Comparison of ENCODE assay signal across 8 cellular contexts in the genomic region with DNA sequence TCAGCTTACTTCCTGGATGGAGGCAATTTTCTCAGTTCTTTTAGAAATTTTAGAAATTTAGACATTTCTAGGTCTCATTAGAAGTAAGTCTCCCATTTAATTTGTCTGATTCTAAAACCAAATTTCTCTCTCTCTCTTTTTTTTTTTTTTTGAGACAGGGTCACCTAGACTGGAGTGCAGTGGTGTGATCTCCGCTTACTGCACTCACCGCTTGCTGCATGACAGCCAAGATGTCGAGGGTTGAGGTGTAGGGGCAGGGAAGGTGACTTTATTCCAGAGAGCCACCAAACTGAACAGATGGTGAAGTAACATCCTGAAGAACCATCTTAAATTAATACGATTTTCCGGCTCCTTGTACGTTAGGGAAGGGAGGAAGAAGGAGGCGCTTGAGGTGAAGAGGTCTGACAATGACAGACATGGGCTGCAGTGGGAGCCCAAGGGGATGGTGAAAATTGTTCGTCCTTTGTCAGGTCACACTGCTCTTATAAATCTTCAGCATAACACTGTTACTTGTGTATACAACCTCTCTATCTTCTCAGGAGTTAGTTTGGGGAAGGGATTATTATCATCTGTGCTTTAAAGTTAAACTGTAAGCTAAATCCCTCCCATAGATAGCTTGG. TPM values are rescaled to one million over a fixed set of nuclear protein-coding genes. Genes with fewer than 3 reads are reported as not detected.
DNase-seq lines count a peak whose midpoint lies in the region; TF ChIP-seq lines count a peak whose summit lies in the region.
"Not testable (repeated sequence)": the region's sequence is repeated elsewhere in the genome, so short reads cannot be mapped to it uniquely, and the experiment has no call there.

No MANE protein-coding gene starts in this region.

- not testable (repeated sequence) for H3K4me1 ChIP-seq in Karpas-422 (ENCODE audit: low read length)

- H3K36me3 ChIP-seq in Karpas-422 (ENCODE audit: insufficient read depth, low read length) = not testable (repeated sequence)

- not testable (repeated sequence) for H3K4me1 Mint-ChIP-seq in endothelial cell (ENCODE audit: unreplicated experiment)

- not testable (repeated sequence) for H3K4me3 Mint-ChIP-seq in endothelial cell (ENCODE audit: unreplicated experiment)

- H3K27ac Mint-ChIP-seq in endothelial cell (ENCODE audit: unreplicated experiment) = not testable (repeated sequence)

- not testable (repeated sequence) for H3K36me3 Mint-ChIP-seq in endothelial cell (ENCODE audit: low read depth, unreplicated experiment)

- H3K27me3 Mint-ChIP-seq in endothelial cell (ENCODE audit: unreplicated experiment) = not testable (repeated sequence)

- H3K9me3 Mint-ChIP-seq in endothelial cell (ENCODE audit: unreplicated experiment) = not testable (repeated sequence)

- H3K4me3 ChIP-seq in Karpas-422 (ENCODE audit: low read length) = not testable (repeated sequence)

- H3K79me2 ChIP-seq in Karpas-422 (ENCODE audit: low read length) = not testable (repeated sequence)

- H3K27ac ChIP-seq in Karpas-422 (ENCODE audit: low read length) = not testable (repeated sequence)

- H3K9me3 ChIP-seq in Karpas-422 (ENCODE audit: low read length) = not testable (repeated sequence)

- DNase-seq in DMS79 treated with DMSO at 0.1 percent for 48 hours (lab: John Stamatoyannopoulos, UW) = peak; percentile 68
- DNase-seq in Karpas-422 = peak; percentile 63
- peak; percentile 95 to 98 for DNase-seq in NCI-H524 (lab: John Stamatoyannopoulos, UW)
- DNase-seq in T follicular helper cell (ENCODE audit: low read depth) = peak; percentile 8
- peak; percentile 73 for DNase-seq in activated effector memory CD4-positive, alpha-beta T cell treated with anti-CD3 and anti-CD28 coated beads, Interleukin-2, amount 50 U/mL, for 16 hours
- DNase-seq in endothelial cell (ENCODE audit: low spot score) = peak; percentile 38
- peak; percentile 74 for DNase-seq in left kidney (ENCODE audit: low read depth, low spot score)
- peak; percentile 14 to 21 for DNase-seq in stimulated activated CD4-positive, alpha-beta T cell treated with anti-CD3 and anti-CD28 coated beads, Interleukin-4, amount 100 ng/mL, for 4 hours

- H2AFZ ChIP-seq in Karpas-422 (ENCODE audit: low read length) = not testable (repeated sequence)

- H4K20me1 ChIP-seq in Karpas-422 (ENCODE audit: insufficient read depth, low read depth, low read length) = not testable (repeated sequence)

- H3K27me3 ChIP-seq in Karpas-422 (ENCODE audit: low read length) = not testable (repeated sequence)

- not testable (repeated sequence) for TF ChIP-seq CTCF in endothelial cell (IDR thresholded peaks at IDR 0.05; ENCODE audit: unreplicated experiment)

- not testable (repeated sequence) for H3K9ac ChIP-seq in Karpas-422 (ENCODE audit: low read length)

- H3K9me2 ChIP-seq in Karpas-422 (replicated peaks; ENCODE audit: insufficient read depth, low read length) = not testable (repeated sequence)

- not testable (repeated sequence) for H3K4me2 ChIP-seq in Karpas-422 (ENCODE audit: low read depth, low read length, poor library complexity, severe bottlenecking)

RNA-seq across cellular contexts. Expression of a gene that starts 5.1 kb away (rescaled TPM):
- under 0.01 TPM in 2 replicates for total RNA-seq in Karpas-422 (2014; rRNA removed; shearing (Covaris generic); ENCODE audit: low replicate concordance)
- 3,428 TPM for total RNA-seq in endothelial cell (ENCODE audit: unreplicated experiment)

Comparison
In these comparisons a context has a peak if more than half of its experiments do, and no peak if none do; other contexts are left out.
1. DNase-seq: peak in every context shown above with its lines; median percentile 96 in NCI-H524; 74 in left kidney; 73 in activated effector memory CD4-positive, alpha-beta T cell treated with anti-CD3 and anti-CD28 coated beads, Interleukin-2, amount 50 U/mL, for 16 hours; 68 in DMS79 treated with DMSO at 0.1 percent for 48 hours; 63 in Karpas-422; 38 in endothelial cell; 18 in stimulated activated CD4-positive, alpha-beta T cell treated with anti-CD3 and anti-CD28 coated beads, Interleukin-4, amount 100 ng/mL, for 4 hours; 8 in T follicular helper cell.
2. RNA of a gene that starts 5.1 kb away (total RNA-seq): 3,428 TPM in endothelial cell (single experiment); under 0.01 TPM in Karpas-422; every median in the first group is over 1,000 times any median in the second.